Comparison of ENCODE assay signal across 8 cellular contexts in the genomic region with DNA sequence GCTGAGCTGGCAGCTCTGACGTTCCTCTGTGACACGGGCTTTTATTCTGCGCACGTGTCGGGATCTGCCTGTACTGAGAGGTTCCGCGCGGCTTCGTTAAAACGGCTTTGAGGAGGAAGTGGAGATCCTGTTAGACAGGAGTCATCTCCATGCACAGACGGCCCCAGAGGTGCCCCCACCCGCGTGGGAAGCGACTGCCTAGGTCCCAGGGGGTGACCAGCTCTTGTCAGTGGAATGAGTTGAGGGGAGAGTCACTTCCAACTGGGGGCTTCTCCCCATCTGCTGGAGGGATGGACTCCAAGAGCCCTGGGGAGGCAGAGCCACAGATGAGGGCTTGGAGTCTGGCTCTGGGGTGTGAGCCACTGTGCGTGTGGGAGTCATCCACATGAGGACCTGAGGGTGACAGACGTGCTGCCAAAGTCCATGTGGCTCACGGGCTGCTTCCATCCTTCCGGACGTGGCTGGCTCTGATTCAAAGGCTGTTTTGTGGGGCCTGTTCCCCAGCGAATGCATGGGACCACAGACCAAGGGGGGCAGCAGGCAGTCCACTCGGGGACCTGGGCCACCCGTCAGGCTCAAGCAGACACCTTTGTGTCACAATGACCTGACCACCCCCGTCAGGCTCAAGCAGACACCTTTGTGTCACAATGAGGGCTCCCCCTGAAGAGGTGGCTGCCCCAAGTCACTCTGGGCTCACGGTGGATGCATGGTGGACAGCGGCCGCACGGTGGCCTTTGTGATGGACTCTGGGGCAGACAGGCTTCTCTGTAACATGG. TPM values are rescaled to one million over a fixed set of nuclear protein-coding genes. Genes with fewer than 3 reads are reported as not detected.
DNase-seq lines count a peak whose midpoint lies in the region; ATAC-seq and TF ChIP-seq lines count a peak whose summit lies in the region.

No MANE protein-coding gene starts in this region.

- no peak overlapping the region for H2AFZ ChIP-seq in fibroblast of lung (ENCODE audit: low read length)

- TF ChIP-seq CTCF in AG10803 (conservative IDR thresholded peaks at IDR 0.05; ENCODE audit: low read length) (no peak), fibroblast of lung (conservative IDR thresholded peaks at IDR 0.05 in 1 of 2, IDR thresholded peaks at IDR 0.05 in 1 of 2; ENCODE audit: low read depth in 1 of 2, low read length in 2 of 2) (no peak), nephron (IDR thresholded peaks at IDR 0.05; ENCODE audit: unreplicated experiment in 3 of 3) (no peak), endothelial cell (IDR thresholded peaks at IDR 0.05; ENCODE audit: unreplicated experiment) (no peak)

- H3K9me3 Mint-ChIP-seq in activated CD4-positive, alpha-beta T cell treated with anti-CD3 and anti-CD28 coated beads, Interleukin-2, amount 10 ng/mL, durations not matched to agents 7 days and 5 days = no peaks in the 10 kb centered on the region
- no peaks in the 10 kb centered on the region for H3K9me3 Mint-ChIP-seq in nephron
- H3K9me3 Mint-ChIP-seq in endothelial cell (ENCODE audit: unreplicated experiment) = no peaks in the 10 kb centered on the region

- H3K27ac ChIP-seq in HUES48 (ENCODE audit: low read depth, low read length) (peak overlapping the region; percentile 4), fibroblast of lung (ENCODE audit: insufficient read depth, low read length) (no peak overlapping the region)
- H3K27ac ChIP-seq in effector memory CD4-positive, alpha-beta T cell (ENCODE audit: insufficient read depth, low read length, poor library complexity, severe bottlenecking) = no peak overlapping the region

- peak overlapping the region; percentile 52 for H3K27ac Mint-ChIP-seq in activated CD4-positive, alpha-beta T cell treated with anti-CD3 and anti-CD28 coated beads, Interleukin-2, amount 10 ng/mL, durations not matched to agents 7 days and 5 days
- H3K27ac Mint-ChIP-seq in nephron = no peak overlapping the region
- no peak overlapping the region for H3K27ac Mint-ChIP-seq in endothelial cell (ENCODE audit: unreplicated experiment)

- H3K36me3 ChIP-seq in HUES48 (ENCODE audit: control insufficient read depth, insufficient read depth, low read length) (peaks cover 27% of the 10 kb centered on the region), fibroblast of lung (ENCODE audit: control insufficient read depth, insufficient read depth, low read length) (peaks cover 19% of the 10 kb centered on the region)
- peaks cover 17% of the 10 kb centered on the region for H3K36me3 ChIP-seq in effector memory CD4-positive, alpha-beta T cell (ENCODE audit: control insufficient read depth, insufficient read depth, low read length)

- CTCF ChIA-PET in activated CD4-positive, alpha-beta T cell treated with anti-CD3 and anti-CD28 coated beads, Interleukin-2, amount 10 ng/mL, durations not matched to agents 7 days and 5 days (lab: Charles Lee) = interaction anchor here (1.2 to 1.7 kb wide), 2 partner anchors 24 to 159 kb away, joined by 3 to 4 read pairs; no protein-coding TSS in a partner anchor

- no peaks in the 10 kb centered on the region for H4K20me1 ChIP-seq in fibroblast of lung (ENCODE audit: control insufficient read depth, extremely low read depth, insufficient read depth, low read length)

- H3K9me3 ChIP-seq in HUES48 (ENCODE audit: control insufficient read depth, insufficient read depth, low read length) = no peaks in the 10 kb centered on the region
- no peaks in the 10 kb centered on the region for H3K9me3 ChIP-seq in fibroblast of lung (ENCODE audit: control insufficient read depth, insufficient read depth, low read depth, low read length)
- H3K9me3 ChIP-seq in effector memory CD4-positive, alpha-beta T cell (ENCODE audit: control insufficient read depth, low read length) = no peaks in the 10 kb centered on the region

- H3K4me2 ChIP-seq in fibroblast of lung (ENCODE audit: extremely low read depth, insufficient read depth, low read length) = peak overlapping the region; percentile 81

- peaks cover 3% of the 10 kb centered on the region for H3K27me3 Mint-ChIP-seq in activated CD4-positive, alpha-beta T cell treated with anti-CD3 and anti-CD28 coated beads, Interleukin-2, amount 10 ng/mL, durations not matched to agents 7 days and 5 days
- H3K27me3 Mint-ChIP-seq in nephron (ENCODE audit: low read depth) (peaks cover 15% of the 10 kb centered on the region), endothelial cell (ENCODE audit: unreplicated experiment) (peaks cover 12% of the 10 kb centered on the region)

- peak overlapping the region; percentile 55 for H3K4me3 Mint-ChIP-seq in activated CD4-positive, alpha-beta T cell treated with anti-CD3 and anti-CD28 coated beads, Interleukin-2, amount 10 ng/mL, durations not matched to agents 7 days and 5 days
- peak overlapping the region; percentile 42 to 58 (median 49) for H3K4me3 Mint-ChIP-seq in nephron
- no peak overlapping the region for H3K4me3 Mint-ChIP-seq in endothelial cell (ENCODE audit: unreplicated experiment)

- no peaks in the 10 kb centered on the region for H3K79me2 ChIP-seq in fibroblast of lung (ENCODE audit: control insufficient read depth, insufficient read depth, low read length)

- peaks cover 27% of the 10 kb centered on the region for H3K4me1 Mint-ChIP-seq in activated CD4-positive, alpha-beta T cell treated with anti-CD3 and anti-CD28 coated beads, Interleukin-2, amount 10 ng/mL, durations not matched to agents 7 days and 5 days
- H3K4me1 Mint-ChIP-seq in nephron (peaks cover 12% of the 10 kb centered on the region), endothelial cell (ENCODE audit: unreplicated experiment) (peaks cover 7% of the 10 kb centered on the region)

- 0 out of 2 replicates have a peak, but pooled peaks cover 5% of the 10 kb centered on the region for H3K4me1 ChIP-seq in HUES48 (ENCODE audit: control insufficient read depth, insufficient read depth, low read length)
- peaks cover 13% of the 10 kb centered on the region for H3K4me1 ChIP-seq in fibroblast of lung (ENCODE audit: control insufficient read depth, extremely low read depth, insufficient read depth, low read length)
- H3K4me1 ChIP-seq in effector memory CD4-positive, alpha-beta T cell (ENCODE audit: control insufficient read depth, insufficient read depth, low read length, poor library complexity, severe bottlenecking) = peaks cover 16% of the 10 kb centered on the region

- H3K36me3 Mint-ChIP-seq in activated CD4-positive, alpha-beta T cell treated with anti-CD3 and anti-CD28 coated beads, Interleukin-2, amount 10 ng/mL, durations not matched to agents 7 days and 5 days (ENCODE audit: low read depth) = peaks cover 11% of the 10 kb centered on the region
- H3K36me3 Mint-ChIP-seq in nephron (ENCODE audit: low read depth) = peaks cover 27% of the 10 kb centered on the region
- peaks cover 12% of the 10 kb centered on the region for H3K36me3 Mint-ChIP-seq in endothelial cell (ENCODE audit: low read depth, unreplicated experiment)

- no peak for ATAC-seq in GM21528 (IDR thresholded peaks at IDR 0.05; ENCODE audit: low FRiP score, unreplicated experiment)

- no peak overlapping the region for H3K9ac ChIP-seq in HUES48 (ENCODE audit: low read depth, low read length)
- H3K9ac ChIP-seq in fibroblast of lung (ENCODE audit: insufficient read depth, low read length) = no peak overlapping the region

- H3K4me3 ChIP-seq in AG10803 (ENCODE audit: low read length) = peak overlapping the region; percentile 52
- peak overlapping the region; percentile 45; the same call in 1 of the 2 replicates for H3K4me3 ChIP-seq in HUES48 (ENCODE audit: low read depth, low read length)
- peak overlapping the region in 2 of 4 experiments; percentile 6 to 56 for H3K4me3 ChIP-seq in fibroblast of lung (replicated peaks in 1 of 4; ENCODE audit: control extremely low read depth in 1 of 4, insufficient read depth in 1 of 4, low read depth in 3 of 4, low read length in 4 of 4)
- H3K4me3 ChIP-seq in effector memory CD4-positive, alpha-beta T cell (ENCODE audit: insufficient read depth, low read depth, low read length, poor library complexity, severe bottlenecking) = no peak overlapping the region

- H3K27me3 ChIP-seq in HUES48 (ENCODE audit: control insufficient read depth, insufficient read depth, low read length) (no peaks in the 10 kb centered on the region), fibroblast of lung (ENCODE audit: control insufficient read depth, insufficient read depth, low read length) (peaks cover 3% of the 10 kb centered on the region)
- no peaks in the 10 kb centered on the region for H3K27me3 ChIP-seq in effector memory CD4-positive, alpha-beta T cell (replicated peaks; ENCODE audit: control insufficient read depth, insufficient read depth, low read length, poor library complexity, severe bottlenecking)

- POLR2A ChIA-PET in activated CD4-positive, alpha-beta T cell treated with anti-CD3 and anti-CD28 coated beads, Interleukin-2, amount 10 ng/mL, durations not matched to agents 7 days and 5 days (lab: Charles Lee) = no interaction called here

- DNase-seq in AG10803 (ENCODE audit: low read depth) = peak; percentile 61
- peak; percentile 57 for DNase-seq in activated CD4-positive, alpha-beta T cell treated with anti-CD3 and anti-CD28 coated beads, Interleukin-2, amount 10 ng/mL, durations not matched to agents 7 days and 5 days
- DNase-seq in fibroblast of lung (ENCODE audit: low read depth in 2 of 2) = peak in 1 of 2 donors; percentile 64
- no peak for DNase-seq in effector memory CD4-positive, alpha-beta T cell
- DNase-seq in endothelial cell (ENCODE audit: low spot score) = no peak

RNA-seq across cellular contexts. Expression of a gene that starts 26.8 kb away (rescaled TPM):
- total RNA-seq in activated CD4-positive, alpha-beta T cell treated with anti-CD3 and anti-CD28 coated beads, Interleukin-2, amount 10 ng/mL, durations not matched to agents 7 days and 5 days = 10 to 100 TPM; 70.2 to 79.9 TPM
- total RNA-seq in fibroblast of lung (159 and 240 TPM in 2 replicates), endothelial cell (ENCODE audit: unreplicated experiment) (223 TPM)
- polyA plus RNA-seq in fibroblast of lung = 209 and 229 TPM in 2 replicates
- polyA plus RNA-seq in fibroblast of lung (2012) = 167 and 182 TPM in 2 replicates
- polyA minus RNA-seq in fibroblast of lung (ENCODE audit: low replicate concordance) = 164 and 171 TPM in 2 replicates

RNA-seq across cellular contexts. Expression of a gene that starts 28.8 kb away (rescaled TPM):
- 10 to 100 TPM; 91.1 to 97.9 TPM for total RNA-seq in activated CD4-positive, alpha-beta T cell treated with anti-CD3 and anti-CD28 coated beads, Interleukin-2, amount 10 ng/mL, durations not matched to agents 7 days and 5 days
- total RNA-seq in fibroblast of lung (74.2 and 96.3 TPM in 2 replicates), endothelial cell (ENCODE audit: unreplicated experiment) (69.0 TPM)
- polyA plus RNA-seq in fibroblast of lung = 190 and 230 TPM in 2 replicates
- polyA plus RNA-seq in fibroblast of lung (2012) = 125 and 162 TPM in 2 replicates
- polyA minus RNA-seq in fibroblast of lung (ENCODE audit: low replicate concordance) = 39.3 and 58.6 TPM in 2 replicates

RNA-seq across cellular contexts. Expression of a gene that starts 45.1 kb away (rescaled TPM):
- total RNA-seq in activated CD4-positive, alpha-beta T cell treated with anti-CD3 and anti-CD28 coated beads, Interleukin-2, amount 10 ng/mL, durations not matched to agents 7 days and 5 days = 100 to 1,000 TPM in 1 of 2 experiments, 10 to 100 TPM in 1; 95.8 to 103 TPM
- total RNA-seq in fibroblast of lung (61.9 and 74.2 TPM in 2 replicates), endothelial cell (ENCODE audit: unreplicated experiment) (49.6 TPM)
- polyA plus RNA-seq in fibroblast of lung = 49.7 and 63.6 TPM in 2 replicates
- 44.1 and 50.3 TPM in 2 replicates for polyA plus RNA-seq in fibroblast of lung (2012)
- 31.1 and 39.6 TPM in 2 replicates for polyA minus RNA-seq in fibroblast of lung (ENCODE audit: low replicate concordance)

Comparison
In these comparisons a context has a peak if more than half of its experiments do, and no peak if none do; other contexts are left out.
1. DNase-seq: peak in AG10803 (single experiment) and activated CD4-positive, alpha-beta T cell treated with anti-CD3 and anti-CD28 coated beads, Interleukin-2, amount 10 ng/mL, durations not matched to agents 7 days and 5 days (single experiment); none in effector memory CD4-positive, alpha-beta T cell (0 of 3) and endothelial cell (single experiment).